ENCODE assay signal across 10 cellular contexts in genomic region chr4:70927502-70928139, GRCh38. TPM values are rescaled to one million over a fixed set of nuclear protein-coding genes. Genes with fewer than 3 reads are reported as not detected.
DNase-seq lines count a peak whose midpoint lies in the region; ATAC-seq and TF ChIP-seq lines count a peak whose summit lies in the region.
"Had no signal": no experiment of that assay in that cellular context is flagged by ENCODE, and none has a peak within 500 bp of the region (broad histone marks: within the 10 kb centered on the region; RNA-seq: fewer than 3 reads in every experiment).

No MANE protein-coding gene starts in this region.

- no peaks in the 10 kb centered on the region for H3K9me3 ChIP-seq in SK-N-MC (ENCODE audit: low read depth, low read length)
- H3K9me3 ChIP-seq: A549 had no signal

- peak; percentile 38 for ATAC-seq in HG02588 (IDR thresholded peaks at IDR 0.05; ENCODE audit: unreplicated experiment)
- ATAC-seq in left cardiac atrium, result no peak
- ATAC-seq: A549 had no signal

- peaks cover 45% of the 10 kb centered on the region for H3K4me1 Mint-ChIP-seq in nephron progenitor cell

- peaks cover 76% of the 10 kb centered on the region for H3K36me3 Mint-ChIP-seq in nephron progenitor cell (ENCODE audit: low read depth)

- peak overlapping the region; percentile 36 for H3K27ac Mint-ChIP-seq in nephron progenitor cell

- no peak overlapping the region for H3K4me3 ChIP-seq in SK-N-MC
- H3K4me3 ChIP-seq: A549 had no signal

- peaks cover 9% of the 10 kb centered on the region for H3K9me3 Mint-ChIP-seq in nephron progenitor cell
- H3K9me3 Mint-ChIP-seq: activated T-cell treated with anti-CD3 and anti-CD28 coated beads, Interleukin-2, amount 50 U/mL, for 4 hours had no signal

- intact Hi-C loops in left cardiac atrium (cut with DNase I), result no loop called here

- no peaks in the 10 kb centered on the region for H3K27me3 Mint-ChIP-seq in nephron progenitor cell (ENCODE audit: low read depth, poor library complexity)

- TF ChIP-seq CTCF in nephron progenitor cell (IDR thresholded peaks at IDR 0.05), result no peak

- H3K4me3 Mint-ChIP-seq in nephron progenitor cell, result no peak overlapping the region
- H3K4me3 Mint-ChIP-seq: activated T-cell treated with anti-CD3 and anti-CD28 coated beads, Interleukin-2, amount 50 U/mL, for 4 hours had no signal

- H3K36me3 ChIP-seq in SK-N-MC (ENCODE audit: insufficient read depth, low read length), result peaks cover 10% of the 10 kb centered on the region; the same call in 1 of the 2 replicates

- DNase-seq in NCI-H2029 treated with DMSO at 0.1 percent for 48 hours (lab: John Stamatoyannopoulos, UW), result peak; percentile 58
- DNase-seq in NCI-H2029 (lab: John Stamatoyannopoulos, UW), result no peak
- no peak for DNase-seq in SK-N-MC (ENCODE audit: low read depth, low spot score)
- DNase-seq in nephron progenitor cell, result no peak
- DNase-seq in effector CD4-positive, alpha-beta T cell, result no peak
- DNase-seq in midbrain (lab: John Stamatoyannopoulos, UW), result no peak
- no peak for DNase-seq in left cardiac atrium
- DNase-seq: activated T-cell treated with anti-CD3 and anti-CD28 coated beads, Interleukin-2, amount 50 U/mL, for 4 hours had no signal

- 0 out of 2 replicates have a peak overlapping the region, but pooled peaks have one; percentile 19 for H3K27ac ChIP-seq in SK-N-MC
- H3K27ac ChIP-seq: A549 had no signal

- H3K9ac ChIP-seq in SK-N-MC (ENCODE audit: insufficient read length), result no peak overlapping the region

RNA-seq across cellular contexts. Expression of gene MOB1B, which starts 25.5 kb away (rescaled TPM):
- 10 to 100 TPM; 16.0 to 20.3 TPM for total RNA-seq in left cardiac atrium
